In the genomic region with DNA sequence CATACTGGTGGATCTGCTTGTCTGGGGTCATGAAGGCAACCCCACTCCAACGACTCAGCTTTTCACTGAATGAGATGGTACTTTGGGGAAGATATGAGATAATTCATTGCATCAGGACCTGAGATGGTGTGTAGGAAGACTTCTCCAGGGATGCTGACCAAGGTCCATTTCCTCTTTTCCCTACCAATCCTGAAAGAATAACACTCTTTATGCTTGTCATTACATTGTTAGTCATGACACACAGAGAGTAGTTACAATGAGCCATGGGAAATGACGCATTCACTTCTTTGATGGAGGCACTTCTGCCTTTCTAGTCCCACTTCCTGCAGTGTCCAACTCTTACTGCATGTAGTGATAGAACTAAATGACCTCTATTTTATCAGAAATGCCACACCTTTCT, we compare ENCODE assay signal across 21 cellular contexts. TPM values are rescaled to one million over a fixed set of nuclear protein-coding genes. Genes with fewer than 3 reads are reported as not detected.
DNase-seq lines count a peak whose midpoint lies in the region; ATAC-seq and TF ChIP-seq lines count a peak whose summit lies in the region.
"Had no signal": no experiment of that assay in that cellular context is flagged by ENCODE, and none has a peak within 500 bp of the region (broad histone marks: within the 10 kb centered on the region; RNA-seq: fewer than 3 reads in every experiment).

No MANE protein-coding gene starts in this region.

- no peaks in the 10 kb centered on the region for H3K9me3 ChIP-seq in PC-3 (ENCODE audit: low read length)
- H3K9me3 ChIP-seq: BLaER1, right atrium auricular region, vagina had no signal

- H3K27ac ChIP-seq in PC-3 (ENCODE audit: low read length): peak overlapping the region; percentile 82
- H3K27ac ChIP-seq: BLaER1, right atrium auricular region, vagina had no signal

- H4K20me1 ChIP-seq in PC-3 (ENCODE audit: low read length): no peaks in the 10 kb centered on the region
- H4K20me1 ChIP-seq: BLaER1 had no signal

- no TSS peak for BruUV-seq in PC-3 (replicated peaks; lab: Mats Ljungman, UMichigan)

- no peaks in the 10 kb centered on the region for H3K36me3 ChIP-seq in PC-3 (ENCODE audit: low read depth, low read length)
- H3K36me3 ChIP-seq: BLaER1, right atrium auricular region, vagina had no signal

- DNase-seq in ELR (ENCODE audit: low read depth) (peak; percentile 92), PC-3 (peak; percentile 75), dermis blood vessel endothelial cell (peak; percentile 91), lung microvascular endothelial cell (ENCODE audit: low read depth in 2 of 2) (peak; percentile 82 to 94), HuH-7 (ENCODE audit: low spot score) (no peak), retina (no peak), pons (ENCODE audit: low spot score) (no peak)
- DNase-seq: activated CD4-positive, alpha-beta memory T cell treated with anti-CD3 and anti-CD28 coated beads, Interleukin-2, amount 10 ng/mL, durations not matched to agents 7 days and 5 days; activated effector memory CD4-positive, alpha-beta T cell treated with Interleukin-2 at 50 U/mL for 16 hours; DND-41; effector memory CD4-positive, alpha-beta T cell; KBM-7; natural killer cell; NCI-H187; NCI-H69; stimulated activated naive CD8-positive, alpha-beta T cell treated with anti-CD3 and anti-CD28 coated beads, Interleukin-15, Interleukin-2, amounts not matched to agents 100 U/mL and 50 U/mL, for 24 hours had no signal

- POLR2A ChIA-PET in PC-3 (lab: Charles Lee; ENCODE audit: unreplicated experiment): no interaction called here

- H3K4me1 ChIP-seq in PC-3 (ENCODE audit: insufficient read depth, low read length): peaks cover 49% of the 10 kb centered on the region
- H3K4me1 ChIP-seq: right atrium auricular region, vagina had no signal

- no peak for TF ChIP-seq CTCF in PC-3 (conservative IDR thresholded peaks at IDR 0.05; ENCODE audit: low read depth, low read length)

- H3K9ac ChIP-seq in PC-3 (ENCODE audit: low read length): peak overlapping the region; percentile 43; the same call in 1 of the 2 replicates
- H3K9ac ChIP-seq: BLaER1 had no signal

- H2AFZ ChIP-seq in PC-3 (ENCODE audit: low read length): no peak overlapping the region

- intact Hi-C loops in PC-3 (cut with micrococcal nuclease): loop anchor here (5.0 kb wide), 1 partner anchor 46 kb away; no protein-coding TSS in a partner anchor

- CTCF ChIA-PET in PC-3 (lab: Charles Lee): interaction anchor here (0.6 kb wide), 1 partner anchor 639 kb away, joined by 3 read pairs; no protein-coding TSS in a partner anchor

- no peak overlapping the region for H3K4me3 ChIP-seq in PC-3 (ENCODE audit: low read length)
- H3K4me3 ChIP-seq: BLaER1, right atrium auricular region, vagina had no signal

- H3K27me3 ChIP-seq in PC-3 (ENCODE audit: low read length): no peaks in the 10 kb centered on the region
- H3K27me3 ChIP-seq: BLaER1, right atrium auricular region, vagina had no signal

- H3K79me2 ChIP-seq in PC-3 (ENCODE audit: low read length): no peaks in the 10 kb centered on the region

- H3F3A ChIP-seq in PC-3 (ENCODE audit: low read length, unreplicated experiment): no peaks in the 10 kb centered on the region

- no peaks in the 10 kb centered on the region for H3K9me2 ChIP-seq in PC-3 (replicated peaks; ENCODE audit: low read length)

- ATAC-seq in PC-3: peak; percentile 47
- no peak for ATAC-seq in GM19452 (IDR thresholded peaks at IDR 0.05; ENCODE audit: unreplicated experiment)
- ATAC-seq: left lobe of liver; natural killer cell; stimulated activated naive CD8-positive, alpha-beta T cell treated with anti-CD3 and anti-CD28 coated beads, Interleukin-15, Interleukin-2, amounts not matched to agents 100 U/mL and 50 U/mL, for 24 hours had no signal

- H3K4me2 ChIP-seq in PC-3 (ENCODE audit: low read length): 0 out of 2 replicates have a peak overlapping the region, but pooled peaks have one; percentile 10
- H3K4me2 ChIP-seq: BLaER1 had no signal

RNA-seq across cellular contexts. Expression of a gene that starts 58.6 kb away (rescaled TPM):
- total RNA-seq in PC-3 (2014; rRNA removed) (203 and 222 TPM in 2 replicates), dermis blood vessel endothelial cell (0.19 and 0.34 TPM in 2 replicates), lung microvascular endothelial cell (under 0.01 and 0.22 TPM in 2 replicates)

Comparison
In these comparisons a context has a peak if more than half of its experiments do, and no peak if none do; other contexts are left out.
1. DNase-seq: peak in ELR (single experiment), PC-3 (single experiment), dermis blood vessel endothelial cell (single experiment) and lung microvascular endothelial cell (2 of 2); none in HuH-7 (single experiment), retina (single experiment) and pons (single experiment).
2. RNA of a gene that starts 58.6 kb away (total RNA-seq): 203 to 222 TPM in PC-3; 0.19 to 0.34 TPM in dermis blood vessel endothelial cell and under 0.01 to 0.22 TPM in lung microvascular endothelial cell; every median in the first group is over 100 times any median in the second.